8 cellular contexts compared by ENCODE assay signal in the genomic region with DNA sequence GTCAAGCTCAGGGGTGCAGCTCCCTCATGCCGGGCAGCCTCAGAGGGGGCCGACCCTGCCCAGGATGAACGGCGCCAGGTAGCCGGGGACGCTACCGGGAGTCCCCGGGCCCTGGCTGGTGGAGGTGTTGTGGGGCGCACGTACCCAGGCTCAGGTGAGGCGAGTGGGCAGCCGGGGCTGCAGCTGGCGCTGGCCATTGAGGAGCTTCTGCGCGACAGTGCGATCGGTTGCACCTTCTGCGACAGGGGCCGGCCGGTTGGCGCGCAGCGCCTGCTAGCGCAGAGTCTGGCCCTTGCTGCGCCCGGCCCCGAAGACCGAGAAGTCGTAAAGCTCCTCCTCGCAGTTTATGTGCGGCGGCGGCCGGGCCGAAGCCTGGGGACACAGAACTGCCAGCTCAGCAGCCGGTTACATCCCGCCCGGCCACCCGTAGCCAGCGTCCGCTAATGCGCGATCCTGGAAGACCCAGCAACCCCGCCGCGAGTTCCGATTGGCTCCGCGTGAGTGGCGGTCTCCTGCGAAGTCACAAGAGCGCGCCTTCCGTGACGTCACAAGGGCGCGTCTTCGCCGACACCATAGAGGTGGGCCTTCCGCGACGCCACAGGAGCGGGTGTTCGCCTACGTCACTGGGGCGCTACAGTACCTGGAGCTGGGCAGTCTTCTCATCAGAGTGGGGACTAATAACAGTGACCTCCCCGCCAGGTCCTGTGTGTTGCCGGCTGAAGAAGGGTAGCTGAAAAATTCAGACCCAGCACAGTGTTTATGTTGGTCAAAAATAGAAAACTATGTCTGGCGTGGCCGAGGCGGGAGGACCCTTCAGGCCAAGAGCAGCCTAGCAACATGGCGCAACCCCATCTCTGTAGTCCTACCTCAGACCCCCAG.
DNase-seq lines count a peak whose midpoint lies in the region; ATAC-seq, FAIRE-seq and TF ChIP-seq lines count a peak whose summit lies in the region.
"Not testable (repeated sequence)": the region's sequence is repeated elsewhere in the genome, so short reads cannot be mapped to it uniquely, and the experiment has no call there.

No MANE protein-coding gene starts in this region.

- H3K79me2 ChIP-seq in HepG2 (ENCODE audit: insufficient read depth, low read length) = not testable (repeated sequence)

- DNase-seq in NCI-H69 (lab: John Stamatoyannopoulos, UW) = peak; percentile 99
- peak; percentile 97 to 98 for DNase-seq in activated CD4-positive, alpha-beta T cell treated with anti-CD3 and anti-CD28 coated beads, Interleukin-2, amount 50 U/mL, for 24 hours (ENCODE audit: low read depth in 1 of 2, low spot score in 1 of 2)
- peak; percentile 99 for DNase-seq in dermis blood vessel endothelial cell
- DNase-seq in HepG2 (ENCODE audit: low spot score) = peak; percentile 94
- DNase-seq in stimulated activated CD4-positive, alpha-beta T cell treated with anti-CD3 and anti-CD28 coated beads, Interleukin-2, amount 100 ng/mL, for 48 hours = peak; percentile 94 to 96

- not testable (repeated sequence) for TF ChIP-seq EP300 in HepG2 (IDR thresholded peaks at IDR 0.05; ENCODE audit: low read depth in 2 of 2, low read length in 2 of 2); HepG2 (CRISPR knock-in tag; IDR thresholded peaks at IDR 0.05; ENCODE audit: borderline replicate concordance)

- intact Hi-C loops in HepG2 (cut with micrococcal nuclease; ENCODE audit: unreplicated experiment) = not testable (repeated sequence)

- WGBS in HepG2 (ENCODE audit: low lambda C conversion rate) = 2% methylated on average over 12 of the region's 72 CpGs

- H3K27ac ChIP-seq in C4-2B (peak overlapping the region; percentile 82), HepG2 (ENCODE audit: extremely low read length, insufficient read depth, low read length) (peak overlapping the region; percentile 88)

- peak overlapping the region; percentile 74 for H3K4me2 ChIP-seq in HepG2 (ENCODE audit: low read depth, low read length)

- ATAC-seq in GM19372 (IDR thresholded peaks at IDR 0.05; ENCODE audit: low read depth, unreplicated experiment) (peak; percentile 100), HG03521 (IDR thresholded peaks at IDR 0.05; ENCODE audit: unreplicated experiment) (peak; percentile 99), HepG2 (peak; percentile 99)

- FAIRE-seq in HepG2 (lab: Jason Lieb, UNC) = peak; percentile 54

- not testable (repeated sequence) for H3K4me1 ChIP-seq in HepG2 (ENCODE audit: insufficient read depth, low read length)

- H3K27me3 ChIP-seq in HepG2 (ENCODE audit: control insufficient read depth in 1 of 2, insufficient read depth in 2 of 2, low read length in 2 of 2) = not testable (repeated sequence)

- H3K36me3 ChIP-seq in HepG2 (replicated peaks in 1 of 2; ENCODE audit: control insufficient read depth in 1 of 2, insufficient read depth in 2 of 2, low read length in 2 of 2) = not testable (repeated sequence)

- TSS peak; percentile 71 for BruUV-seq in HepG2 (replicated peaks; lab: Mats Ljungman, UMichigan)

- TF ChIP-seq RAD21 in HepG2 (CRISPR knock-in tag; IDR thresholded peaks at IDR 0.05) = 0 out of 2 replicates have a peak, but pooled peaks have one; percentile 12

- not testable (repeated sequence) for TF ChIP-seq CTCF in C4-2B (conservative IDR thresholded peaks at IDR 0.05)
- TF ChIP-seq CTCF in HepG2 (CRISPR knock-in tag; IDR thresholded peaks at IDR 0.05) = peak; percentile 38; the same call in 1 of the 2 replicates

- POLR2A ChIA-PET in HepG2 (lab: Yijun Ruan, JAX) = interaction anchor here (0.6 to 2.7 kb wide), 4 partner anchors 105 to 657 kb away, joined by 3 to 8 read pairs (median 4); a partner anchor contains a TSS

- H3K9ac ChIP-seq in HepG2 (ENCODE audit: insufficient read depth, low read depth, low read length) = peak overlapping the region; percentile 87

- CTCF ChIA-PET in HepG2 (lab: Yijun Ruan, JAX; ENCODE audit: low intra/inter-chr PET ratio, low total read pairs) = not testable (repeated sequence)

- H3K4me3 ChIP-seq in HepG2 (replicated peaks in 1 of 3; ENCODE audit: insufficient read depth in 1 of 3, low read depth in 2 of 3, low read length in 3 of 3) = peak overlapping the region; percentile 73 to 92 (median 81)

- TF ChIP-seq POLR2A in HepG2 (IDR thresholded peaks at IDR 0.05; ENCODE audit: insufficient read depth in 1 of 2, low read depth in 2 of 2, low read length in 2 of 2) = peak in 1 of 2 experiments; percentile 69; a peak in 3 of 4 replicates

- H4K20me1 ChIP-seq in HepG2 (ENCODE audit: insufficient read depth, low read length) = not testable (repeated sequence)

- in situ Hi-C loops in HepG2 (cut with HindIII; ENCODE audit: extremely low pct_ligation_motif_present, low pct_unique_long_range_greater_than_20kb) = not testable (repeated sequence)

- H2AFZ ChIP-seq in HepG2 (ENCODE audit: low read length) = not testable (repeated sequence)

- H3K9me3 ChIP-seq in HepG2 (ENCODE audit: low read length) = not testable (repeated sequence)

TF ChIP-seq in HepG2, 621 proteins besides CTCF, POLR2A, EP300 and RAD21 (continues in another document):
- peak; percentile 47; the same call in 1 of the 2 replicates for TF ChIP-seq MIXL1 (CRISPR knock-in tag; IDR thresholded peaks at IDR 0.05)
- TF ChIP-seq, protein P1, sequence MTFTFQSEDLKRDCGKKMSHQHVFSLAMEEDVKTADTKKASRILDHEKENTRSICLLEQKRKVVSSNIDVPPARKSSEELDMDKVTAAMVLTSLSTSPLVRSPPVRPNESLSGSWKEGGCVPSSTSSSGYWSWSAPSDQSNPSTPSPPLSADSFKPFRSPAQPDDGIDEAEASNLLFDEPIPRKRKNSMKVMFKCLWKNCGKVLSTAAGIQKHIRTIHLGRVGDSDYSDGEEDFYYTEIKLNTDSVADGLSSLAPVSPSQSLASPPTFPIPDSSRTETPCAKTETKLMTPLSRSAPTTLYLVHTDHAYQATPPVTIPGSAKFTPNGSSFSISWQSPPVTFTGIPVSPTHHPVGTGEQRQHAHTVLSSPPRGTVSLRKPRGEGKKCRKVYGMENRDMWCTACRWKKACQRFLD (CRISPR knock-in tag; IDR thresholded peaks at IDR 0.05; ENCODE audit: borderline replicate concordance) = peak; percentile 79; the same call in 1 of the 2 replicates
- peak; percentile 85; the same call in 1 of the 2 replicates for TF ChIP-seq ZNF335 (CRISPR knock-in tag; IDR thresholded peaks at IDR 0.05)
- TF ChIP-seq, protein P2, sequence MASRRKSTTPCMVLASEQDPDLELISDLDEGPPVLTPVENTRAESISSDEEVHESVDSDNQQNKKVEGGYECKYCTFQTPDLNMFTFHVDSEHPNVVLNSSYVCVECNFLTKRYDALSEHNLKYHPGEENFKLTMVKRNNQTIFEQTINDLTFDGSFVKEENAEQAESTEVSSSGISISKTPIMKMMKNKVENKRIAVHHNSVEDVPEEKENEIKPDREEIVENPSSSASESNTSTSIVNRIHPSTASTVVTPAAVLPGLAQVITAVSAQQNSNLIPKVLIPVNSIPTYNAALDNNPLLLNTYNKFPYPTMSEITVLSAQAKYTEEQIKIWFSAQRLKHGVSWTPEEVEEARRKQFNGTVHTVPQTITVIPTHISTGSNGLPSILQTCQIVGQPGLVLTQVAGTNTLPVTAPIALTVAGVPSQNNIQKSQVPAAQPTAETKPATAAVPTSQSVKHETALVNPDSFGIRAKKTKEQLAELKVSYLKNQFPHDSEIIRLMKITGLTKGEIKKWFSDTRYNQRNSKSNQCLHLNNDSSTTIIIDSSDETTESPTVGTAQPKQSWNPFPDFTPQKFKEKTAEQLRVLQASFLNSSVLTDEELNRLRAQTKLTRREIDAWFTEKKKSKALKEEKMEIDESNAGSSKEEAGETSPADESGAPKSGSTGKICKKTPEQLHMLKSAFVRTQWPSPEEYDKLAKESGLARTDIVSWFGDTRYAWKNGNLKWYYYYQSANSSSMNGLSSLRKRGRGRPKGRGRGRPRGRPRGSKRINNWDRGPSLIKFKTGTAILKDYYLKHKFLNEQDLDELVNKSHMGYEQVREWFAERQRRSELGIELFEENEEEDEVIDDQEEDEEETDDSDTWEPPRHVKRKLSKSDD (CRISPR knock-in tag; IDR thresholded peaks at IDR 0.05; ENCODE audit: low read depth) = peak; percentile 99
- peak; percentile 97 for TF ChIP-seq KAT8 (CRISPR knock-in tag; IDR thresholded peaks at IDR 0.05)
- TF ChIP-seq MXI1 (IDR thresholded peaks at IDR 0.05; ENCODE audit: borderline replicate concordance, low read depth, low read length) = peak; percentile 67; the same call in 1 of the 3 replicates
- TF ChIP-seq NFYC (CRISPR knock-in tag; IDR thresholded peaks at IDR 0.05) = peak; percentile 88
- TF ChIP-seq, protein P3, sequence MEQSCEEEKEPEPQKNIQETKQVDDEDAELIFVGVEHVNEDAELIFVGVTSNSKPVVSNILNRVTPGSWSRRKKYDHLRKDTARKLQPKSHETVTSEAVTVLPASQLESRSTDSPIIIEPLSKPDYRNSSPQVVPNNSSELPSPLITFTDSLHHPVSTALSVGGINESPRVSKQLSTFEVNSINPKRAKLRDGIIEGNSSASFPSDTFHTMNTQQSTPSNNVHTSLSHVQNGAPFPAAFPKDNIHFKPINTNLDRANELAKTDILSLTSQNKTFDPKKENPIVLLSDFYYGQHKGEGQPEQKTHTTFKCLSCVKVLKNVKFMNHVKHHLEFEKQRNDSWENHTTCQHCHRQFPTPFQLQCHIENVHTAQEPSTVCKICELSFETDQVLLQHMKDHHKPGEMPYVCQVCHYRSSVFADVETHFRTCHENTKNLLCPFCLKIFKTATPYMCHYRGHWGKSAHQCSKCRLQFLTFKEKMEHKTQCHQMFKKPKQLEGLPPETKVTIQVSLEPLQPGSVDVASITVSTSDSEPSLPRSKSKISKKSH (CRISPR knock-in tag; IDR thresholded peaks at IDR 0.05; ENCODE audit: borderline replicate concordance) = peak; percentile 65; the same call in 1 of the 2 replicates
- TF ChIP-seq, protein P4, sequence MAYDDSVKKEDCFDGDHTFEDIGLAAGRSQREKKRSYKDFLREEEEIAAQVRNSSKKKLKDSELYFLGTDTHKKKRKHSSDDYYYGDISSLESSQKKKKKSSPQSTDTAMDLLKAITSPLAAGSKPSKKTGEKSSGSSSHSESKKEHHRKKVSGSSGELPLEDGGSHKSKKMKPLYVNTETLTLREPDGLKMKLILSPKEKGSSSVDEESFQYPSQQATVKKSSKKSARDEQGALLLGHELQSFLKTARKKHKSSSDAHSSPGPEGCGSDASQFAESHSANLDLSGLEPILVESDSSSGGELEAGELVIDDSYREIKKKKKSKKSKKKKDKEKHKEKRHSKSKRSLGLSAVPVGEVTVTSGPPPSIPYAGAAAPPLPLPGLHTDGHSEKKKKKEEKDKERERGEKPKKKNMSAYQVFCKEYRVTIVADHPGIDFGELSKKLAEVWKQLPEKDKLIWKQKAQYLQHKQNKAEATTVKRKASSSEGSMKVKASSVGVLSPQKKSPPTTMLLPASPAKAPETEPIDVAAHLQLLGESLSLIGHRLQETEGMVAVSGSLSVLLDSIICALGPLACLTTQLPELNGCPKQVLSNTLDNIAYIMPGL (CRISPR knock-in tag; IDR thresholded peaks at IDR 0.05; ENCODE audit: borderline replicate concordance in 1 of 2, low read depth in 1 of 2) = peak; percentile 49 to 59; a peak in 2 of 4 replicates
- TF ChIP-seq SIN3A (IDR thresholded peaks at IDR 0.05; ENCODE audit: borderline replicate concordance, low read depth, low read length) = peak; percentile 70; the same call in 1 of the 2 replicates
- TF ChIP-seq SIN3B (IDR thresholded peaks at IDR 0.05; ENCODE audit: low read length) = peak; percentile 87

Comparison
In these comparisons a context has a peak if more than half of its experiments do, and no peak if none do; other contexts are left out.
1. Peak in every context shown above with its lines: DNase-seq, ATAC-seq, H3K4me3 ChIP-seq and H3K27ac ChIP-seq.